In the genomic region with DNA sequence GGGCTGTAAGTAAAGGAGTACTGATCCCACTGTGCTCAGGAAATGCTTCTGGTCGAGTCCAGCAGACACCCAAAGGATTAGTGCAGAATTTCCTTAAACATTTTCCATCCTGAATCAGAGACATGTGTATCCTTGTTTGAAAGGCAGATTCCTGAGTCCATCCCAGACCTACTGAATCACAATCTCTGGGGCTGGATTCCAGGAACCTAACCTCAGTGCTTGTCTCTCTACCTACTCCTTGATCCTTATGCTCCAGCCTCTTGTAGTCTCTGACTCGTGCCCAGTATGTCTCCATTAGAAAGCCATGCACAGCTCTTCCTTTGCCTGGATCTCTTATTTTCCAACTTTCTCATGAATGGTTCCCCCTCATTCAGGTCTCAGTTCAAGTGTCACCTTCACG, we compare ENCODE assay signal across 32 cellular contexts.
A peak's percentile ranks its signal among the peaks of the same experiment; 100 is the strongest.
DNase-seq lines count a peak whose midpoint lies in the region; FAIRE-seq and TF ChIP-seq lines count a peak whose summit lies in the region.
"Had no signal": no experiment of that assay in that cellular context is flagged by ENCODE, and none has a peak within 500 bp of the region (broad histone marks: within the 10 kb centered on the region; RNA-seq: fewer than 3 reads in every experiment).

No MANE protein-coding gene starts in this region.

- no peak overlapping the region for H3K27ac Mint-ChIP-seq in CD4-positive, alpha-beta memory T cell
- H3K27ac Mint-ChIP-seq: activated naive CD4-positive, alpha-beta T cell treated with anti-CD3 and anti-CD28 coated beads, Interleukin-2, amount 10 ng/mL, durations not matched to agents 7 days and 5 days; CD14-positive monocyte; nephron progenitor cell; type B pancreatic cell; WTC11 had no signal

- H3K4me3 Mint-ChIP-seq in CD4-positive, alpha-beta memory T cell: no peak overlapping the region
- H3K4me3 Mint-ChIP-seq: activated naive CD4-positive, alpha-beta T cell treated with anti-CD3 and anti-CD28 coated beads, Interleukin-2, amount 10 ng/mL, durations not matched to agents 7 days and 5 days; CD14-positive monocyte; nephron progenitor cell; type B pancreatic cell; WTC11 had no signal

- no peaks in the 10 kb centered on the region for H3K36me3 ChIP-seq in bronchial epithelial cell (ENCODE audit: control insufficient read depth, insufficient read depth, low read length)
- no peaks in the 10 kb centered on the region for H3K36me3 ChIP-seq in CD4-positive, alpha-beta memory T cell (ENCODE audit: insufficient read depth, low read length)
- H3K36me3 ChIP-seq: breast epithelium, heart right ventricle, pancreas, spleen had no signal

- H3K9me3 ChIP-seq in CD4-positive, alpha-beta memory T cell (ENCODE audit: control insufficient read depth in 1 of 2, low read length in 2 of 2): no peaks in the 10 kb centered on the region
- H3K9me3 ChIP-seq: breast epithelium, heart right ventricle, pancreas, spleen had no signal

- H3K9me3 Mint-ChIP-seq in CD4-positive, alpha-beta memory T cell: peaks cover 0 to 3% (median 0%) of the 10 kb centered on the region in 8 donors
- H3K9me3 Mint-ChIP-seq: activated naive CD4-positive, alpha-beta T cell treated with anti-CD3 and anti-CD28 coated beads, Interleukin-2, amount 10 ng/mL, durations not matched to agents 7 days and 5 days; nephron progenitor cell; WTC11 had no signal

- no peaks in the 10 kb centered on the region for H3K4me1 ChIP-seq in CD4-positive, alpha-beta memory T cell (ENCODE audit: insufficient read depth, low read length)
- H3K4me1 ChIP-seq: breast epithelium, heart right ventricle, pancreas, spleen had no signal

- peak; percentile 44 for DNase-seq in ELR (ENCODE audit: low read depth)
- peak; percentile 4 for DNase-seq in HK-2 (ENCODE audit: unreplicated experiment)
- peak; percentile 38 for DNase-seq in bronchial epithelial cell (ENCODE audit: low read depth)
- peak; percentile 22 for DNase-seq in skeletal muscle cell (ENCODE audit: low read depth)
- DNase-seq in SIG-M5 treated with dmso at 0.1 percent for 504 hours (lab: John Stamatoyannopoulos, UW; ENCODE audit: unreplicated experiment): no peak
- DNase-seq in H4 (ENCODE audit: low spot score): no peak
- no peak for DNase-seq in CD4-positive, alpha-beta memory T cell
- DNase-seq: activated CD4-positive, alpha-beta T cell treated with anti-CD3 and anti-CD28 coated beads, Interleukin-2, amount 50 U/mL, for 4 hours; activated CD8-positive, alpha-beta memory T cell treated with anti-CD3 and anti-CD28 coated beads, Interleukin-2, amount 50 U/mL, for 4 hours; activated naive CD4-positive, alpha-beta T cell treated with anti-CD3 and anti-CD28 coated beads, Interleukin-2, amount 10 ng/mL, durations not matched to agents 7 days and 5 days; DND-41; effector CD4-positive, alpha-beta T cell; foreskin melanocyte; heart right ventricle; kidney glomerular epithelial cell; NCI-H1694; NCI-H2171; NCI-H524; nephron progenitor cell; NK-92 treated with Interleukin-12 subunit alpha and Interleukin-12 subunit beta, amount 100 ng/mL, for 24 hours; pancreas; PC-3; retina; SHP77; spleen had no signal

- H3K36me3 Mint-ChIP-seq in CD4-positive, alpha-beta memory T cell: no peaks in the 10 kb centered on the region
- H3K36me3 Mint-ChIP-seq: activated naive CD4-positive, alpha-beta T cell treated with anti-CD3 and anti-CD28 coated beads, Interleukin-2, amount 10 ng/mL, durations not matched to agents 7 days and 5 days; CD14-positive monocyte; type B pancreatic cell; WTC11 had no signal

- H3K4me1 Mint-ChIP-seq in CD4-positive, alpha-beta memory T cell: no peaks in the 10 kb centered on the region
- H3K4me1 Mint-ChIP-seq: activated naive CD4-positive, alpha-beta T cell treated with anti-CD3 and anti-CD28 coated beads, Interleukin-2, amount 10 ng/mL, durations not matched to agents 7 days and 5 days; CD14-positive monocyte; nephron progenitor cell; WTC11 had no signal

- POLR2A ChIA-PET in CD4-positive, alpha-beta memory T cell (lab: Charles Lee; ENCODE audit: partially characterized antibody): no interaction called here

- no peak for FAIRE-seq in bronchial epithelial cell (lab: Jason Lieb, UNC)
- FAIRE-seq: GM19239, pancreas had no signal

- intact Hi-C loops in CD4-positive, alpha-beta memory T cell (cut with micrococcal nuclease): no loop called here

- TF ChIP-seq CTCF in bronchial epithelial cell (IDR thresholded peaks at IDR 0.05; ENCODE audit: insufficient read depth, low read length, severe bottlenecking): no peak

- no peak overlapping the region for H3K27ac ChIP-seq in CD4-positive, alpha-beta memory T cell (ENCODE audit: low read depth, low read length)
- H3K27ac ChIP-seq: breast epithelium, epithelial cell of prostate, heart right ventricle, pancreas, spleen had no signal

- H3K27me3 ChIP-seq in bronchial epithelial cell (ENCODE audit: control insufficient read depth, insufficient read depth, low read length): no peaks in the 10 kb centered on the region
- no peaks in the 10 kb centered on the region for H3K27me3 ChIP-seq in CD4-positive, alpha-beta memory T cell (ENCODE audit: insufficient read depth, low read length)
- H3K27me3 ChIP-seq: breast epithelium, heart right ventricle, pancreas, spleen had no signal

- no peaks in the 10 kb centered on the region for H3K27me3 Mint-ChIP-seq in CD4-positive, alpha-beta memory T cell
- H3K27me3 Mint-ChIP-seq: activated naive CD4-positive, alpha-beta T cell treated with anti-CD3 and anti-CD28 coated beads, Interleukin-2, amount 10 ng/mL, durations not matched to agents 7 days and 5 days; type B pancreatic cell had no signal

- CTCF ChIA-PET in CD4-positive, alpha-beta memory T cell (lab: Charles Lee; ENCODE audit: partially characterized antibody): no interaction called here

- H3K4me3 ChIP-seq in bronchial epithelial cell (ENCODE audit: low read depth, low read length): no peak overlapping the region
- H3K4me3 ChIP-seq in skeletal muscle cell (ENCODE audit: low read depth, low read length): no peak overlapping the region
- H3K4me3 ChIP-seq in CD4-positive, alpha-beta memory T cell (ENCODE audit: low read length in 2 of 2): no peak overlapping the region
- H3K4me3 ChIP-seq: breast epithelium, heart right ventricle, lung, pancreas, spleen had no signal

Comparison
In these comparisons a context has a peak if more than half of its experiments do, and no peak if none do; other contexts are left out.
1. DNase-seq: peak in ELR (single experiment), HK-2 (single experiment), bronchial epithelial cell (single experiment) and skeletal muscle cell (single experiment); none in SIG-M5 treated with dmso at 0.1 percent for 504 hours (single experiment), H4 (single experiment) and CD4-positive, alpha-beta memory T cell (0 of 5).